ENCODE assay signal across 10 cellular contexts in the genomic region with DNA sequence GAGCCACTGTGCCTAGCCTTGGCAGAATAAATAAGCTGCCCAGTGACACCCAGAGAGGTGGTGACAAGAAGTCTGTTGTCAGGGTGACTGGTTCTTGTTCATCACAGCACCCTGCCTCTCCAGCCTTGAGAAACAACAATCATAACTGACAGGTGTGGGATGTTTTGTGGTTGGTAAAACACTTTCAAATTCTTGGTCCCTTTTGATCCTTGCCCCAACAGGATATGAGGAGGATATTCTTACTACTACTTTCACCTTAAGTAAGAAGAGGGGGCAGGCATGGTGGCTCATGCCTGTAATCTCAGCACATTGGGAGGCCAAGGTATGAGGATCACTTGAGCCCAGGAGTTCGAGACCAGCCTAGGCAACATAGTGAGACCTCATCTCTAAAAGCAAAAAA. TPM values are rescaled to one million over a fixed set of nuclear protein-coding genes. Genes with fewer than 3 reads are reported as not detected.
DNase-seq lines count a peak whose midpoint lies in the region; ATAC-seq and TF ChIP-seq lines count a peak whose summit lies in the region.
"Had no signal": no experiment of that assay in that cellular context is flagged by ENCODE, and none has a peak within 500 bp of the region (broad histone marks: within the 10 kb centered on the region; RNA-seq: fewer than 3 reads in every experiment).

No MANE protein-coding gene starts in this region.

- H3K9ac ChIP-seq in colonic mucosa (ENCODE audit: low read depth in 2 of 2, low read length in 2 of 2), result no peak overlapping the region

- no peaks in the 10 kb centered on the region for H3K9me3 ChIP-seq in colonic mucosa
- H3K9me3 ChIP-seq in upper lobe of right lung, result no peaks in the 10 kb centered on the region

- H3K27me3 ChIP-seq in colonic mucosa (no peaks in the 10 kb centered on the region), upper lobe of right lung (peaks cover 7% of the 10 kb centered on the region)

- H3K4me1 ChIP-seq in colonic mucosa (no peaks in the 10 kb centered on the region), upper lobe of right lung (no peaks in the 10 kb centered on the region)

- intact Hi-C loops in colonic mucosa (cut with DNase I) (no loop called here), upper lobe of right lung (cut with DNase I) (no loop called here)

- ATAC-seq in GM18519 (IDR thresholded peaks at IDR 0.05; ENCODE audit: low FRiP score, unreplicated experiment), result peak; percentile 70
- ATAC-seq in GM21526 (IDR thresholded peaks at IDR 0.05; ENCODE audit: low FRiP score, unreplicated experiment), result peak; percentile 65
- no peak for ATAC-seq in upper lobe of right lung

- DNase-seq in HT1080 (ENCODE audit: low read depth) (peak; percentile 24), colonic mucosa (no peak), NCI-H1930 (lab: John Stamatoyannopoulos, UW) (no peak), cerebellar cortex (ENCODE audit: low spot score) (no peak), upper lobe of right lung (no peak)
- DNase-seq in stimulated activated CD4-positive, alpha-beta T cell treated with anti-CD3 and anti-CD28 coated beads, Interleukin-12 subunit alpha, Interleukin-12 subunit beta, amount 100 ng/mL, for 4 hours, result peak; percentile 8
- DNase-seq: H9 had no signal

- H3K27ac ChIP-seq in colonic mucosa, result no peak overlapping the region
- H3K27ac ChIP-seq in upper lobe of right lung, result no peak overlapping the region

- TF ChIP-seq CTCF in colonic mucosa (IDR thresholded peaks at IDR 0.05) (no peak), upper lobe of right lung (IDR thresholded peaks at IDR 0.05) (no peak)

- H3K36me3 ChIP-seq in colonic mucosa, result no peaks in the 10 kb centered on the region
- no peaks in the 10 kb centered on the region for H3K36me3 ChIP-seq in upper lobe of right lung

- H3K4me3 ChIP-seq in colonic mucosa (no peak overlapping the region), upper lobe of right lung (no peak overlapping the region)

RNA-seq across cellular contexts. Expression of a gene that starts 14.2 kb away (rescaled TPM):
- total RNA-seq in HT1080 (2014; rRNA removed; shearing (Covaris generic)), result not detected in 2 replicates
- polyA plus RNA-seq in HT1080 (2015; cell fraction: cytosol; rRNA removed), result not detected in 2 replicates
- polyA plus RNA-seq in HT1080 (2015; cell fraction: nucleus; rRNA removed), result not detected in 2 replicates
- total RNA-seq in colonic mucosa, result 1 to 10 TPM in 1 of 2 donors, under 1 TPM in 1; 0.12 to 1.8 TPM
- 0.09 TPM for total RNA-seq in upper lobe of right lung
- total RNA-seq: T-helper 2 cell treated with Interferon-gamma antibody and Interleukin-4, amounts not matched to agents 100 ng/mL and 5 ng/mL, for 36 hours had no signal

Comparison
In these comparisons a context has a peak if more than half of its experiments do, and no peak if none do; other contexts are left out.
1. DNase-seq: peak in HT1080 (single experiment) and stimulated activated CD4-positive, alpha-beta T cell treated with anti-CD3 and anti-CD28 coated beads, Interleukin-12 subunit alpha, Interleukin-12 subunit beta, amount 100 ng/mL, for 4 hours (single experiment); none in colonic mucosa (single experiment), NCI-H1930 (0 of 2), cerebellar cortex (single experiment) and upper lobe of right lung (single experiment).